ENCODE assay signal across 7 cellular contexts in the genomic region with DNA sequence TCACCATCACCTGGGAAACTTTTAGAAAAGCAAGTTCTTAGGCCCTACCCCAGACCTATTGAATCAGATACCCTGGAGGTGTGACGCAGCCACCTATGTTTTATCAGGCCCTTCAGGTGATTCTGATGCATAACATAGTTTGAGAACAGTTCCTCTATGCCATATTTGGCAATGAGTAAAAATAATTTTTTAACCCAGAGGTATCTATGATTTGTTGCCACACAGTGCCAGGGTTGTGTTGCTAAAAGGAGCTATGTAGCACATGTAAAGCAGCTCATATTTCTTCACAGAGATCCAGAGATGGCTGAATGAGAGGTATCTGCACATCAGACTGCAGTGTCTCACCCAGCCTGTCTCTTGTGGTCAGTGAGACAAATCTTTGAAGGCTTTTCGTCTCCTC.
"Had no signal": no experiment of that assay in that cellular context is flagged by ENCODE, and none has a peak within 500 bp of the region (broad histone marks: within the 10 kb centered on the region; RNA-seq: fewer than 3 reads in every experiment).

No MANE protein-coding gene starts in this region.

- DNase-seq: IMR-90, KBM-7, KG1 had no signal

- H3K4me1 Mint-ChIP-seq: IgD-negative memory B cell had no signal

- H3K27ac ChIP-seq: HL-60 had no signal

- H3K4me3 ChIP-seq: K562 had no signal

- H3K9me3 Mint-ChIP-seq: IgD-negative memory B cell had no signal

- H3K27ac Mint-ChIP-seq: IgD-negative memory B cell had no signal

- ATAC-seq: HepG2, K562 had no signal

- H3K4me3 Mint-ChIP-seq: IgD-negative memory B cell had no signal

- H3K36me3 Mint-ChIP-seq: IgD-negative memory B cell had no signal
